Comparison of ENCODE assay signal across 36 cellular contexts in genomic region chr9:114513952-114514267, GRCh38.
"Had no signal": no experiment of that assay in that cellular context is flagged by ENCODE, and none has a peak within 500 bp of the region (broad histone marks: within the 10 kb centered on the region; RNA-seq: fewer than 3 reads in every experiment).

No MANE protein-coding gene starts in this region.

- H3K36me3 ChIP-seq: adrenal gland, ascending aorta, breast epithelium, cardiac muscle cell, heart left ventricle, WERI-Rb-1 had no signal

- H3K27ac Mint-ChIP-seq: activated B cell treated with CpG ODN at 0.5 μM for 24 hours; activated CD8-positive, alpha-beta memory T cell treated with anti-CD3 and anti-CD28 coated beads, Interleukin-2, amount 10 ng/mL, durations not matched to agents 7 days and 5 days; activated CD8-positive, alpha-beta T cell treated with anti-CD3 and anti-CD28 coated beads, Interleukin-2, amount 10 ng/mL, durations not matched to agents 7 days and 5 days; activated naive CD4-positive, alpha-beta T cell treated with anti-CD3 and anti-CD28 coated beads for 36 hours; activated naive CD4-positive, alpha-beta T cell treated with anti-CD3 and anti-CD28 coated beads, Interleukin-2, amount 50 U/mL, for 24 hours; activated naive CD8-positive, alpha-beta T cell treated with anti-CD3 and anti-CD28 coated beads for 36 hours; activated naive CD8-positive, alpha-beta T cell treated with anti-CD3 and anti-CD28 coated beads, Interleukin-2, amount 50 U/mL, for 24 hours; activated T-helper 1 cell treated with anti-CD3 and anti-CD28 coated beads, Interleukin-12 subunit alpha, Interleukin-12 subunit beta, Interleukin-2, Interleukin-4 antibody, amounts not matched to agents 30 ng/mL and 10 ng/mL and 1 ng/mL, durations not matched to agents 14 hours and 24 hours and 36 hours; activated T-helper 2 cell treated with anti-CD3 and anti-CD28 coated beads, Interferon-gamma antibody, Interleukin-2, Interleukin-4, amounts not matched to agents 10 μg/mL and 5 μg/mL and 100 μg/mL, durations not matched to agents 14 hours and 24 hours and 36 hours; endodermal cell; T-helper 1 cell treated with Interleukin-12 subunit alpha and Interleukin-12 subunit beta and Interleukin-4 antibody, amounts not matched to agents 30 μg/mL and 1 μg/mL, for 36 hours had no signal

- H3K27me3 ChIP-seq: adrenal gland, ascending aorta, breast epithelium, dorsolateral prefrontal cortex had no signal

- H3K4me3 Mint-ChIP-seq: activated B cell treated with CpG ODN at 0.5 μM for 24 hours; activated CD8-positive, alpha-beta memory T cell treated with anti-CD3 and anti-CD28 coated beads, Interleukin-2, amount 10 ng/mL, durations not matched to agents 7 days and 5 days; activated CD8-positive, alpha-beta T cell treated with anti-CD3 and anti-CD28 coated beads, Interleukin-2, amount 10 ng/mL, durations not matched to agents 7 days and 5 days; activated naive CD4-positive, alpha-beta T cell treated with anti-CD3 and anti-CD28 coated beads for 36 hours; activated naive CD4-positive, alpha-beta T cell treated with anti-CD3 and anti-CD28 coated beads, Interleukin-2, amount 50 U/mL, for 24 hours; activated naive CD8-positive, alpha-beta T cell treated with anti-CD3 and anti-CD28 coated beads for 36 hours; activated naive CD8-positive, alpha-beta T cell treated with anti-CD3 and anti-CD28 coated beads, Interleukin-2, amount 50 U/mL, for 24 hours; activated T-helper 1 cell treated with anti-CD3 and anti-CD28 coated beads, Interleukin-12 subunit alpha, Interleukin-12 subunit beta, Interleukin-2, Interleukin-4 antibody, amounts not matched to agents 30 ng/mL and 10 ng/mL and 1 ng/mL, durations not matched to agents 14 hours and 24 hours and 36 hours; central memory CD8-positive, alpha-beta T cell; dendritic cell treated with granulocyte-macrophage colony-stimulating factor and Interleukin-4, amounts not matched to agents 40 ng/mL and 50 ng/mL, for 4 days; endodermal cell; T-helper 1 cell treated with Interleukin-12 subunit alpha and Interleukin-12 subunit beta and Interleukin-4 antibody, amounts not matched to agents 30 μg/mL and 1 μg/mL, for 36 hours had no signal

- H3K36me3 Mint-ChIP-seq: activated naive CD4-positive, alpha-beta T cell treated with anti-CD3 and anti-CD28 coated beads, Interleukin-2, amount 50 U/mL, for 24 hours; activated naive CD8-positive, alpha-beta T cell treated with anti-CD3 and anti-CD28 coated beads for 36 hours; brain had no signal

- H3K9me3 ChIP-seq: adrenal gland, ascending aorta, breast epithelium, heart left ventricle had no signal

- H3K4me3 ChIP-seq: adrenal gland, ascending aorta, breast epithelium, cardiac muscle cell, coronary artery, dorsolateral prefrontal cortex, heart left ventricle had no signal

- H3K4me1 ChIP-seq: ascending aorta, breast epithelium had no signal

- ATAC-seq: activated CD4-positive, CD25-positive, alpha-beta regulatory T cell treated with anti-CD3 and anti-CD28 coated beads, Interleukin-2, amount 50 U/mL, for 24 hours; activated CD8-positive, alpha-beta memory T cell treated with anti-CD3 and anti-CD28 coated beads, Interleukin-2, amount 10 ng/mL, durations not matched to agents 7 days and 5 days; esophagus mucosa; heart left ventricle had no signal

- DNase-seq: activated B cell treated with CpG ODN at 0.5 μM for 24 hours; activated CD4-positive, alpha-beta T cell treated with anti-CD3 and anti-CD28 coated beads for 48 hours; activated CD4-positive, alpha-beta T cell treated with anti-CD3 and anti-CD28 coated beads, Interleukin-2, amount 50 U/mL, for 1 hour; activated CD4-positive, alpha-beta T cell treated with anti-CD3 and anti-CD28 coated beads, Interleukin-2, amount 50 U/mL, for 48 hours; activated CD8-positive, alpha-beta memory T cell treated with anti-CD3 and anti-CD28 coated beads, Interleukin-2, amount 10 ng/mL, durations not matched to agents 7 days and 5 days; activated CD8-positive, alpha-beta memory T cell treated with anti-CD3 and anti-CD28 coated beads, Interleukin-2, amount 50 U/mL, for 4 hours; activated CD8-positive, alpha-beta T cell treated with anti-CD3 and anti-CD28 coated beads, Interleukin-2, amount 10 ng/mL, durations not matched to agents 7 days and 5 days; activated effector memory CD4-positive, alpha-beta T cell treated with anti-CD3 and anti-CD28 coated beads, Interleukin-2, amount 50 U/mL, for 16 hours; activated naive CD4-positive, alpha-beta T cell treated with anti-CD3 and anti-CD28 coated beads for 36 hours; activated naive CD8-positive, alpha-beta T cell treated with anti-CD3 and anti-CD28 coated beads for 36 hours; activated naive CD8-positive, alpha-beta T cell treated with anti-CD3 and anti-CD28 coated beads, Interleukin-2, amount 50 U/mL, for 24 hours; activated T-cell treated with anti-CD3 and anti-CD28 coated beads, Interleukin-2, amount 50 U/mL, for 1 hour; activated T-cell treated with anti-CD3 and anti-CD28 coated beads, Interleukin-2, amount 50 U/mL, for 48 hours; adrenal gland; dorsolateral prefrontal cortex; effector memory CD4-positive, alpha-beta T cell; endodermal cell; foreskin fibroblast; glutamatergic neuron; heart left ventricle; T1000; WERI-Rb-1 had no signal

- H3K27ac ChIP-seq: adrenal gland, ascending aorta, breast epithelium, cardiac muscle cell, coronary artery, dorsolateral prefrontal cortex, heart left ventricle, WERI-Rb-1 had no signal

- H3K9me3 Mint-ChIP-seq: activated B cell treated with CpG ODN at 0.5 μM for 24 hours; activated naive CD4-positive, alpha-beta T cell treated with anti-CD3 and anti-CD28 coated beads for 36 hours; activated naive CD4-positive, alpha-beta T cell treated with anti-CD3 and anti-CD28 coated beads, Interleukin-2, amount 50 U/mL, for 24 hours; activated naive CD8-positive, alpha-beta T cell treated with anti-CD3 and anti-CD28 coated beads for 36 hours; activated naive CD8-positive, alpha-beta T cell treated with anti-CD3 and anti-CD28 coated beads, Interleukin-2, amount 50 U/mL, for 24 hours; activated T-helper 2 cell treated with anti-CD3 and anti-CD28 coated beads, Interferon-gamma antibody, Interleukin-2, Interleukin-4, amounts not matched to agents 10 μg/mL and 5 μg/mL and 100 μg/mL, durations not matched to agents 14 hours and 24 hours and 36 hours; central memory CD8-positive, alpha-beta T cell; dendritic cell treated with granulocyte-macrophage colony-stimulating factor and Interleukin-4, amounts not matched to agents 40 ng/mL and 50 ng/mL, for 4 days; endodermal cell; T-helper 2 cell treated with Interferon-gamma antibody and Interleukin-4, amounts not matched to agents 5 μg/mL and 100 μg/mL, for 36 hours had no signal
